ENCODE assay signal across 24 cellular contexts in genomic region chrX:111641969-111642368, GRCh38.
"Had no signal": no experiment of that assay in that cellular context is flagged by ENCODE, and none has a peak within 500 bp of the region (broad histone marks: within the 10 kb centered on the region; RNA-seq: fewer than 3 reads in every experiment).

No MANE protein-coding gene starts in this region.

- H3K36me3 Mint-ChIP-seq: immature natural killer cell, mesothelial cell of epicardium, naive B cell had no signal

- DNase-seq: dermis blood vessel endothelial cell; dorsolateral prefrontal cortex; effector CD4-positive, alpha-beta T cell; effector memory CD4-positive, alpha-beta T cell; foreskin keratinocyte; heart left ventricle; hypothalamus; immature natural killer cell; islet precursor cell; kidney; kidney glomerular epithelial cell; left lung; left ventricle myocardium superior; lower lobe of right lung; mesenchymal stem cell; mucosa of descending colon; naive B cell had no signal

- FAIRE-seq: endothelial cell of umbilical vein, frontal cortex had no signal

- H3K27me3 ChIP-seq: foreskin keratinocyte, gastroesophageal sphincter, heart left ventricle, hepatocyte, left lung had no signal

- H3K79me2 ChIP-seq: hepatocyte had no signal

- H3K4me2 ChIP-seq: hepatocyte had no signal

- H3K4me1 ChIP-seq: esophagus muscularis mucosa, foreskin keratinocyte, gastroesophageal sphincter, heart left ventricle, left lung, lower lobe of right lung had no signal

- H3K27ac Mint-ChIP-seq: immature natural killer cell, mesothelial cell of epicardium, naive B cell had no signal

- H3K9me3 Mint-ChIP-seq: immature natural killer cell had no signal

- H3K4me3 Mint-ChIP-seq: immature natural killer cell, mesothelial cell of epicardium, naive B cell had no signal

- ATAC-seq: foreskin keratinocyte, gastroesophageal sphincter, heart left ventricle, left lung, left ventricle myocardium superior, lower lobe of right lung, mucosa of descending colon had no signal

- H2AFZ ChIP-seq: hepatocyte had no signal

- H3K4me3 ChIP-seq: coronary artery, dorsolateral prefrontal cortex, esophagus muscularis mucosa, gastroesophageal sphincter, heart left ventricle, hepatocyte, left lung, lower lobe of right lung, mucosa of descending colon had no signal

- H3K9me3 ChIP-seq: esophagus muscularis mucosa, gastroesophageal sphincter, heart left ventricle, left lung, lower lobe of right lung, mucosa of descending colon had no signal

- H3K27me3 Mint-ChIP-seq: naive B cell had no signal

- H3K4me1 Mint-ChIP-seq: immature natural killer cell, naive B cell had no signal

- H3K36me3 ChIP-seq: esophagus muscularis mucosa, gastroesophageal sphincter, heart left ventricle, left lung, lower lobe of right lung had no signal

- H3K27ac ChIP-seq: coronary artery, dorsolateral prefrontal cortex, esophagus muscularis mucosa, foreskin keratinocyte, gastroesophageal sphincter, heart left ventricle, hepatocyte, left lung, lower lobe of right lung had no signal
